In genomic region chrX:123878177-123878576, GRCh38 we compare ENCODE assay signal across 10 cellular contexts. TPM values are rescaled to one million over a fixed set of nuclear protein-coding genes. Genes with fewer than 3 reads are reported as not detected.
A peak's percentile ranks its signal among the peaks of the same experiment; 100 is the strongest.
DNase-seq lines count a peak whose midpoint lies in the region; ATAC-seq, FAIRE-seq and TF ChIP-seq lines count a peak whose summit lies in the region.
"Had no signal": no experiment of that assay in that cellular context is flagged by ENCODE, and none has a peak within 500 bp of the region (broad histone marks: within the 10 kb centered on the region; RNA-seq: fewer than 3 reads in every experiment).

No MANE protein-coding gene starts in this region.

- no peaks in the 10 kb centered on the region for H3K27me3 ChIP-seq in endothelial cell of umbilical vein (ENCODE audit: control insufficient read depth in 2 of 2, insufficient read depth in 2 of 2, low read length in 2 of 2)

- in situ Hi-C loops in KBM-7 (cut with MboI; ENCODE audit: low pct_unique_long_range_greater_than_20kb, low sequenced_read_pairs) = no loop called here

- BruUV-seq in endothelial cell of umbilical vein (replicated peaks; lab: Mats Ljungman, UMichigan) = no TSS peak

- no peak overlapping the region for H3K4me2 ChIP-seq in endothelial cell of umbilical vein (ENCODE audit: insufficient read depth, low read length)

- H3K36me3 ChIP-seq in endothelial cell of umbilical vein (ENCODE audit: control insufficient read depth in 2 of 2, extremely low read depth in 1 of 2, insufficient read depth in 2 of 2, low read length in 2 of 2) = no peaks in the 10 kb centered on the region

- no peak for TF ChIP-seq POLR2A in endothelial cell of umbilical vein (IDR thresholded peaks at IDR 0.05; ENCODE audit: low read depth, low read length)

- ATAC-seq in GM21529 (IDR thresholded peaks at IDR 0.05; ENCODE audit: unreplicated experiment) (peak; percentile 89), Right ventricle myocardium superior (ENCODE audit: poor library complexity) (no peak)
- ATAC-seq: HCT116 had no signal

- H3K27ac ChIP-seq in endothelial cell of umbilical vein (ENCODE audit: insufficient read depth, low read depth, low read length) = peak overlapping the region; percentile 34

- DNase-seq in GM10266 (ENCODE audit: extremely low spot score) (peak; percentile 8), KBM-7 (peak; percentile 79), endothelial cell of umbilical vein (ENCODE audit: low read depth, low spot score) (peak; percentile 41), NCI-H510A treated with DMSO at 0.1 percent for 48 hours (lab: John Stamatoyannopoulos, UW) (no peak), NCI-H446 treated with DMSO at 0.1 percent for 48 hours (lab: John Stamatoyannopoulos, UW) (no peak), Right ventricle myocardium superior (no peak)
- no peak for DNase-seq in stimulated activated naive CD4-positive, alpha-beta T cell treated with Interleukin-2 at 50 U/mL for 16 hours (lab: John Stamatoyannopoulos, UW)

- H3K9ac ChIP-seq in endothelial cell of umbilical vein (replicated peaks; ENCODE audit: extremely low read depth, insufficient read depth, low read length) = no peak overlapping the region

- H3K9me3 ChIP-seq in endothelial cell of umbilical vein (replicated peaks; ENCODE audit: control insufficient read depth, insufficient read depth, low read length) = no peaks in the 10 kb centered on the region

- no peak overlapping the region for H2AFZ ChIP-seq in endothelial cell of umbilical vein (ENCODE audit: low read depth, low read length)

- TF ChIP-seq CTCF in GM10266 (IDR thresholded peaks at IDR 0.05; ENCODE audit: control insufficient read depth, insufficient read depth, low read depth, missing control alignments) (no peak), endothelial cell of umbilical vein (IDR thresholded peaks at IDR 0.05; ENCODE audit: extremely low read depth in 1 of 2, insufficient read depth in 1 of 2, low read depth in 1 of 2, low read length in 2 of 2) (no peak)

- no peak overlapping the region for H3K4me3 ChIP-seq in endothelial cell of umbilical vein (replicated peaks in 1 of 3; ENCODE audit: insufficient read depth in 1 of 3, low read depth in 1 of 3, low read length in 3 of 3)
- H3K4me3 ChIP-seq: skin epidermis had no signal

- CTCF ChIA-PET in endothelial cell of umbilical vein (lab: Charles Lee) = interaction anchor here (1.7 kb wide), 1 partner anchor 45 kb away, joined by 6 read pairs; no protein-coding TSS in a partner anchor

- peak; percentile 59 for FAIRE-seq in endothelial cell of umbilical vein (lab: Jason Lieb, UNC)

- no peaks in the 10 kb centered on the region for H3K9me1 ChIP-seq in endothelial cell of umbilical vein (replicated peaks; ENCODE audit: control insufficient read depth, extremely low read depth, insufficient read depth, low read length)

- POLR2A ChIA-PET in endothelial cell of umbilical vein (lab: Charles Lee) = interaction anchor here (0.6 kb wide), 1 partner anchor 16 kb away, joined by 6 read pairs; no protein-coding TSS in a partner anchor

- peaks cover 15% of the 10 kb centered on the region for H3K4me1 ChIP-seq in endothelial cell of umbilical vein (ENCODE audit: control insufficient read depth, extremely low read depth, insufficient read depth, low read length)

- peaks cover 30% of the 10 kb centered on the region for H3K79me2 ChIP-seq in endothelial cell of umbilical vein (ENCODE audit: control insufficient read depth, insufficient read depth, low read length)

- dilution Hi-C loops in endothelial cell of umbilical vein (cut with MboI; ENCODE audit: extremely low pct_ligation_motif_present, low sequenced_read_pairs) = no loop called here

- no peaks in the 10 kb centered on the region for H4K20me1 ChIP-seq in endothelial cell of umbilical vein (replicated peaks; ENCODE audit: control insufficient read depth, extremely low read depth, insufficient read depth, low read length)

- intact Hi-C loops in endothelial cell of umbilical vein (cut with micrococcal nuclease) = no loop called here
- intact Hi-C loops in Right ventricle myocardium superior (cut with DNase I) = no loop called here

TF ChIP-seq in endothelial cell of umbilical vein, 7 proteins besides CTCF, POLR2A, EP300 and RAD21:
- TF ChIP-seq MAX (IDR thresholded peaks at IDR 0.05; ENCODE audit: insufficient read depth, insufficient read length) = no peak
- TF ChIP-seq JUN (IDR thresholded peaks at IDR 0.05; ENCODE audit: borderline replicate concordance, insufficient read depth, insufficient read length, low read depth) = no peak
- no peak for TF ChIP-seq MYC (IDR thresholded peaks at IDR 0.05; ENCODE audit: low read depth, low read length)
- TF ChIP-seq GATA2 (IDR thresholded peaks at IDR 0.05; ENCODE audit: insufficient read depth, insufficient read length, low read depth, low read length) = no peak
- TF ChIP-seq POLR2AphosphoS5 (IDR thresholded peaks at IDR 0.05; ENCODE audit: insufficient read depth, low read depth, low read length) = no peak
- no peak for TF ChIP-seq EZH2 (IDR thresholded peaks at IDR 0.05; ENCODE audit: borderline replicate concordance, low read depth, low read length, severe bottlenecking)
- no peak for TF ChIP-seq FOS (IDR thresholded peaks at IDR 0.05; ENCODE audit: borderline replicate concordance, insufficient read depth, low read length)

RNA-seq across cellular contexts. Expression of gene XIAP, which starts 18.3 kb away (rescaled TPM):
- total RNA-seq in endothelial cell of umbilical vein = 34.5 and 38.3 TPM in 2 replicates
- 4.6 and 8.1 TPM in 2 replicates for polyA plus RNA-seq in endothelial cell of umbilical vein
- 9.3 and 10.5 TPM in 2 replicates for polyA plus RNA-seq in endothelial cell of umbilical vein (2011; cell fraction: cytosol; rRNA removed)
- 10.4 and 13.7 TPM in 2 replicates for polyA plus RNA-seq in endothelial cell of umbilical vein (2011; cell fraction: nucleus; rRNA removed)
- polyA plus RNA-seq in endothelial cell of umbilical vein (2012) = 15.4 and 18.8 TPM in 2 replicates
- 13.0 and 14.9 TPM in 2 replicates for polyA minus RNA-seq in endothelial cell of umbilical vein
- polyA minus RNA-seq in endothelial cell of umbilical vein (2011; cell fraction: cytosol; rRNA and poly(A)+ RNA removed) = 19.0 TPM
- polyA minus RNA-seq in endothelial cell of umbilical vein (2011; cell fraction: nucleus; rRNA and poly(A)+ RNA removed) = 15.1 and 16.7 TPM in 2 replicates
- 28.9 TPM for total RNA-seq in Right ventricle myocardium superior

Comparison
In these comparisons a context has a peak if more than half of its experiments do, and no peak if none do; other contexts are left out.
1. DNase-seq: peak in GM10266 (single experiment), KBM-7 (single experiment) and endothelial cell of umbilical vein (single experiment); none in NCI-H510A treated with DMSO at 0.1 percent for 48 hours (single experiment), NCI-H446 treated with DMSO at 0.1 percent for 48 hours (single experiment), Right ventricle myocardium superior (single experiment) and stimulated activated naive CD4-positive, alpha-beta T cell treated with Interleukin-2 at 50 U/mL for 16 hours (single experiment).